ENCODE assay signal across 8 cellular contexts in genomic region chr11:112837162-112837826, GRCh38.
A peak's percentile ranks its signal among the peaks of the same experiment; 100 is the strongest.
DNase-seq lines count a peak whose midpoint lies in the region; ATAC-seq and TF ChIP-seq lines count a peak whose summit lies in the region.

No MANE protein-coding gene starts in this region.

- H3F3A ChIP-seq in PC-3 (ENCODE audit: low read length, unreplicated experiment), result no peaks in the 10 kb centered on the region

- no peak overlapping the region for H3K4me3 ChIP-seq in PC-3 (ENCODE audit: low read length)
- no peak overlapping the region for H3K4me3 ChIP-seq in heart left ventricle
- H3K4me3 ChIP-seq in SJCRH30, result no peak overlapping the region

- intact Hi-C loops in PC-3 (cut with micrococcal nuclease), result no loop called here
- intact Hi-C loops in heart left ventricle (cut with DNase I), result loop anchor here in 9 of 10 donors (2.0 to 10.0 kb wide), 9 partner anchors 118 to 448 kb away; partner anchors contain the start of gene NCAM1 (in 5 of the 9)

- WGBS in heart left ventricle, 4 donors, result 46 to 61% (median 51%) methylated on average over 8 of the region's 8 CpGs

- H3K79me2 ChIP-seq in PC-3 (ENCODE audit: low read length), result no peaks in the 10 kb centered on the region

- no peak overlapping the region for H3K9ac ChIP-seq in PC-3 (ENCODE audit: low read length)

- TF ChIP-seq CTCF in PC-3 (conservative IDR thresholded peaks at IDR 0.05; ENCODE audit: low read depth, low read length), result 0 out of 2 replicates have a peak, but pooled peaks have one; percentile 12
- TF ChIP-seq CTCF in heart left ventricle (IDR thresholded peaks at IDR 0.05), result peak in 10 of 12 donors; percentile 24 to 50 (median 42)

- POLR2A ChIA-PET in PC-3 (lab: Charles Lee; ENCODE audit: unreplicated experiment), result no interaction called here

- BruUV-seq in PC-3 (replicated peaks; lab: Mats Ljungman, UMichigan), result no TSS peak

- H3K27ac ChIP-seq in PC-3 (ENCODE audit: low read length), result no peak overlapping the region
- H3K27ac ChIP-seq in heart left ventricle, result no peak overlapping the region
- H3K27ac ChIP-seq in SJCRH30, result no peak overlapping the region

- CTCF ChIA-PET in PC-3 (lab: Charles Lee), result no interaction called here

- ATAC-seq in PC-3, result no peak
- peak; percentile 34 to 72 (median 64) for ATAC-seq in heart left ventricle

- H3K4me1 ChIP-seq in PC-3 (ENCODE audit: insufficient read depth, low read length) (no peaks in the 10 kb centered on the region), heart left ventricle (peaks cover 0 to 23% (median 5%) of the 10 kb centered on the region in 12 donors), SJCRH30 (no peaks in the 10 kb centered on the region; the same call in 1 of the 2 replicates)

- DNase-seq in SIG-M5 treated with dmso at 0.1 percent for 504 hours (lab: John Stamatoyannopoulos, UW; ENCODE audit: unreplicated experiment) (peak; percentile 0), SIG-M5 (lab: John Stamatoyannopoulos, UW) (no peak), PC-3 (peak; percentile 9), heart left ventricle (peak in 4 of 5 donors; percentile 37 to 56 (median 42)), superior temporal gyrus (ENCODE audit: extremely low spot score) (peak; percentile 87), SJCRH30 (no peak), islet precursor cell (no peak)
- DNase-seq in activated CD4-positive, alpha-beta T cell treated with anti-CD3 and anti-CD28 coated beads for 1 hour, result no peak

- TF ChIP-seq POLR2A in heart left ventricle (IDR thresholded peaks at IDR 0.05), result no peak

- no peaks in the 10 kb centered on the region for H3K9me2 ChIP-seq in PC-3 (replicated peaks; ENCODE audit: low read length)

- H2AFZ ChIP-seq in PC-3 (ENCODE audit: low read length), result no peak overlapping the region

- no peaks in the 10 kb centered on the region for H4K20me1 ChIP-seq in PC-3 (ENCODE audit: low read length)

- H3K27me3 ChIP-seq in PC-3 (ENCODE audit: low read length), result no peaks in the 10 kb centered on the region
- no peaks in the 10 kb centered on the region for H3K27me3 ChIP-seq in heart left ventricle
- H3K27me3 ChIP-seq in SJCRH30, result no peaks in the 10 kb centered on the region

- H3K36me3 ChIP-seq in PC-3 (ENCODE audit: low read depth, low read length) (no peaks in the 10 kb centered on the region), heart left ventricle (no peaks in the 10 kb centered on the region), SJCRH30 (no peaks in the 10 kb centered on the region)

- no peak overlapping the region for H3K4me2 ChIP-seq in PC-3 (ENCODE audit: low read length)

- H3K9me3 ChIP-seq in PC-3 (ENCODE audit: low read length) (no peaks in the 10 kb centered on the region), heart left ventricle (no peaks in the 10 kb centered on the region), SJCRH30 (replicated peaks) (no peaks in the 10 kb centered on the region)

Comparison
In these comparisons a context has a peak if more than half of its experiments do, and no peak if none do; other contexts are left out.
1. DNase-seq: peak in SIG-M5 treated with dmso at 0.1 percent for 504 hours (single experiment), PC-3 (single experiment), heart left ventricle (4 of 5) and superior temporal gyrus (single experiment); none in SIG-M5 (single experiment), SJCRH30 (0 of 2), islet precursor cell (single experiment) and activated CD4-positive, alpha-beta T cell treated with anti-CD3 and anti-CD28 coated beads for 1 hour (single experiment).